In the genomic region with DNA sequence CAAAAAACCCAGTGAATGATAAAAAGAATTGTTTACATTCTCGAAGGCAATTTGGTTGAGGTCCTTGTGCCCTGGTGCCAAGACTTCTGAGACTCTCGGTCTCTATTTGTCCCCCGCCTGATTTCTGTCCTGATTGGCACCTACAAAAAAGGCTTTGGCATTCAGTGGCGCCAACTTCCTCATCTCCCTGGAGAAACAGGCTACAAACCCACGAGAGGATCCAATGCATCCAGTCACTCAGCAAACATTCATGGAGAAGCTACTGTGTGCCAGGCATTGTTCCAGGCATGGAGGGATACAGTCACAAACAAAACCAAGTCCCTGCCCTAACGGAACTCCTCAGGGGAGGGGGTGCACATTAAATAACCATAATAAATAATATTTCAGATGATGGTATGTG, we compare ENCODE assay signal across 20 cellular contexts. TPM values are rescaled to one million over a fixed set of nuclear protein-coding genes. Genes with fewer than 3 reads are reported as not detected.
"Had no signal": no experiment of that assay in that cellular context is flagged by ENCODE, and none has a peak within 500 bp of the region (broad histone marks: within the 10 kb centered on the region; RNA-seq: fewer than 3 reads in every experiment).

No MANE protein-coding gene starts in this region.

- DNase-seq: colonic mucosa; dermis blood vessel endothelial cell; heart left ventricle; hippocampal formation; left colon; left ventricle myocardium superior; mesendoderm; naive thymus-derived CD4-positive, alpha-beta T cell; posterior cingulate gyrus; spleen; stimulated activated CD4-positive, alpha-beta T cell treated with anti-CD3 and anti-CD28 coated beads, Interleukin-15, amount 100 ng/mL, for 24 hours; stimulated activated CD4-positive, alpha-beta T cell treated with anti-CD3 and anti-CD28 coated beads, Interleukin-1b, Interleukin-23, amount 100 ng/mL, for 48 hours; stimulated activated CD4-positive, alpha-beta T cell treated with anti-CD3 and anti-CD28 coated beads, Interleukin-4, amount 100 ng/mL, for 4 hours; stimulated activated naive B cell treated with anti-CD40 and anti-IgM and Interleukin-4, amounts not matched to agents 10 μg/mL and 1 μg/mL and 100 μg/mL, for 72 hours; stimulated activated naive CD8-positive, alpha-beta T cell treated with anti-CD3 and anti-CD28 coated beads, Interleukin-15, amount 100 ng/mL, for 72 hours; testis; trophoblast cell had no signal

- H3K4me1 Mint-ChIP-seq: stimulated activated naive B cell treated with anti-CD40 and anti-IgM and Interleukin-4, amounts not matched to agents 10 μg/mL and 1 μg/mL and 100 μg/mL, for 72 hours; stimulated activated naive CD8-positive, alpha-beta T cell treated with anti-CD3 and anti-CD28 coated beads, Interleukin-15, amount 100 ng/mL, for 72 hours had no signal

- H3K36me3 Mint-ChIP-seq: naive thymus-derived CD4-positive, alpha-beta T cell; stimulated activated naive B cell treated with anti-CD40 and anti-IgM and Interleukin-4, amounts not matched to agents 10 μg/mL and 1 μg/mL and 100 μg/mL, for 72 hours had no signal

- H3K4me3 Mint-ChIP-seq: stimulated activated naive B cell treated with anti-CD40 and anti-IgM and Interleukin-4, amounts not matched to agents 10 μg/mL and 1 μg/mL and 100 μg/mL, for 72 hours; stimulated activated naive CD8-positive, alpha-beta T cell treated with anti-CD3 and anti-CD28 coated beads, Interleukin-15, amount 100 ng/mL, for 72 hours had no signal

- H3K9me3 Mint-ChIP-seq: naive thymus-derived CD4-positive, alpha-beta T cell; stimulated activated naive B cell treated with anti-CD40 and anti-IgM and Interleukin-4, amounts not matched to agents 10 μg/mL and 1 μg/mL and 100 μg/mL, for 72 hours; stimulated activated naive CD8-positive, alpha-beta T cell treated with anti-CD3 and anti-CD28 coated beads, Interleukin-15, amount 100 ng/mL, for 72 hours had no signal

- H3K4me1 ChIP-seq: colonic mucosa, testis had no signal

- ATAC-seq: heart left ventricle; left colon; left ventricle myocardium superior; naive thymus-derived CD4-positive, alpha-beta T cell; sciatic nerve; stimulated activated naive B cell treated with anti-CD40 and anti-IgM and Interleukin-4, amounts not matched to agents 10 μg/mL and 1 μg/mL and 100 μg/mL, for 72 hours; stimulated activated naive CD8-positive, alpha-beta T cell treated with anti-CD3 and anti-CD28 coated beads, Interleukin-15, amount 100 ng/mL, for 72 hours had no signal

- H3K4me3 ChIP-seq: colonic mucosa, heart left ventricle, lung, spleen, testis had no signal

- H3K36me3 ChIP-seq: colonic mucosa, heart left ventricle, neutrophil, spleen had no signal

- H3K27ac ChIP-seq: colonic mucosa, heart left ventricle, neutrophil, spleen, testis had no signal

- H3K27ac Mint-ChIP-seq: naive thymus-derived CD4-positive, alpha-beta T cell; stimulated activated naive B cell treated with anti-CD40 and anti-IgM and Interleukin-4, amounts not matched to agents 10 μg/mL and 1 μg/mL and 100 μg/mL, for 72 hours had no signal

- H3K27me3 ChIP-seq: colonic mucosa, heart left ventricle, neutrophil, testis had no signal

- H3K9me3 ChIP-seq: colonic mucosa, heart left ventricle, neutrophil, spleen, testis had no signal

RNA-seq across cellular contexts. Expression of a gene that starts 42.7 kb away (rescaled TPM):
- polyA plus RNA-seq: naive thymus-derived CD4-positive, alpha-beta T cell had no signal
